ENCODE assay signal across 2 cellular contexts in genomic region chr11:18319914-18320313, GRCh38.
TF ChIP-seq lines count a peak whose summit lies in the region.

No MANE protein-coding gene starts in this region.

TF ChIP-seq in SK-N-SH, 30 proteins besides CTCF, POLR2A, EP300 and RAD21:
- TF ChIP-seq, protein P1, sequence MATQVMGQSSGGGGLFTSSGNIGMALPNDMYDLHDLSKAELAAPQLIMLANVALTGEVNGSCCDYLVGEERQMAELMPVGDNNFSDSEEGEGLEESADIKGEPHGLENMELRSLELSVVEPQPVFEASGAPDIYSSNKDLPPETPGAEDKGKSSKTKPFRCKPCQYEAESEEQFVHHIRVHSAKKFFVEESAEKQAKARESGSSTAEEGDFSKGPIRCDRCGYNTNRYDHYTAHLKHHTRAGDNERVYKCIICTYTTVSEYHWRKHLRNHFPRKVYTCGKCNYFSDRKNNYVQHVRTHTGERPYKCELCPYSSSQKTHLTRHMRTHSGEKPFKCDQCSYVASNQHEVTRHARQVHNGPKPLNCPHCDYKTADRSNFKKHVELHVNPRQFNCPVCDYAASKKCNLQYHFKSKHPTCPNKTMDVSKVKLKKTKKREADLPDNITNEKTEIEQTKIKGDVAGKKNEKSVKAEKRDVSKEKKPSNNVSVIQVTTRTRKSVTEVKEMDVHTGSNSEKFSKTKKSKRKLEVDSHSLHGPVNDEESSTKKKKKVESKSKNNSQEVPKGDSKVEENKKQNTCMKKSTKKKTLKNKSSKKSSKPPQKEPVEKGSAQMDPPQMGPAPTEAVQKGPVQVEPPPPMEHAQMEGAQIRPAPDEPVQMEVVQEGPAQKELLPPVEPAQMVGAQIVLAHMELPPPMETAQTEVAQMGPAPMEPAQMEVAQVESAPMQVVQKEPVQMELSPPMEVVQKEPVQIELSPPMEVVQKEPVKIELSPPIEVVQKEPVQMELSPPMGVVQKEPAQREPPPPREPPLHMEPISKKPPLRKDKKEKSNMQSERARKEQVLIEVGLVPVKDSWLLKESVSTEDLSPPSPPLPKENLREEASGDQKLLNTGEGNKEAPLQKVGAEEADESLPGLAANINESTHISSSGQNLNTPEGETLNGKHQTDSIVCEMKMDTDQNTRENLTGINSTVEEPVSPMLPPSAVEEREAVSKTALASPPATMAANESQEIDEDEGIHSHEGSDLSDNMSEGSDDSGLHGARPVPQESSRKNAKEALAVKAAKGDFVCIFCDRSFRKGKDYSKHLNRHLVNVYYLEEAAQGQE (IDR thresholded peaks at IDR 0.05; ENCODE audit: low read depth, low read length) = no peak
- TF ChIP-seq SMC3 (IDR thresholded peaks at IDR 0.05; ENCODE audit: low read depth, low read length) = no peak
- no peak for TF ChIP-seq EZH2phosphoT487 (IDR thresholded peaks at IDR 0.05; ENCODE audit: borderline replicate concordance, low read depth)
- no peak for TF ChIP-seq RFX5 (IDR thresholded peaks at IDR 0.05; ENCODE audit: low read length)
- TF ChIP-seq CHD2 (IDR thresholded peaks at IDR 0.05; ENCODE audit: low read length, partially characterized antibody) = no peak
- TF ChIP-seq, protein P2, sequence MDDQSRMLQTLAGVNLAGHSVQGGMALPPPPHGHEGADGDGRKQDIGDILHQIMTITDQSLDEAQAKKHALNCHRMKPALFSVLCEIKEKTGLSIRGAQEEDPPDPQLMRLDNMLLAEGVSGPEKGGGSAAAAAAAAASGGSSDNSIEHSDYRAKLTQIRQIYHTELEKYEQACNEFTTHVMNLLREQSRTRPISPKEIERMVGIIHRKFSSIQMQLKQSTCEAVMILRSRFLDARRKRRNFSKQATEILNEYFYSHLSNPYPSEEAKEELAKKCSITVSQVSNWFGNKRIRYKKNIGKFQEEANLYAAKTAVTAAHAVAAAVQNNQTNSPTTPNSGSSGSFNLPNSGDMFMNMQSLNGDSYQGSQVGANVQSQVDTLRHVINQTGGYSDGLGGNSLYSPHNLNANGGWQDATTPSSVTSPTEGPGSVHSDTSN (IDR thresholded peaks at IDR 0.05) = no peak
- no peak for TF ChIP-seq RCOR1 (IDR thresholded peaks at IDR 0.05; ENCODE audit: low read length)
- no peak for TF ChIP-seq SIN3A (IDR thresholded peaks at IDR 0.05; ENCODE audit: borderline replicate concordance, low read depth, low read length)
- no peak for TF ChIP-seq FOSL2 (IDR thresholded peaks at IDR 0.05; ENCODE audit: borderline replicate concordance, low read depth)
- no peak for TF ChIP-seq FOXJ3 (CRISPR knock-in tag; IDR thresholded peaks at IDR 0.05)

TF ChIP-seq in SK-N-SH treated with all-trans-retinoic acid at 6 μM for 48 hours, 23 proteins besides CTCF, POLR2A, EP300 and RAD21:
- no peak for TF ChIP-seq ISL1 (CRISPR knock-in tag; IDR thresholded peaks at IDR 0.05)
- TF ChIP-seq POU6F1 (CRISPR knock-in tag; IDR thresholded peaks at IDR 0.05; ENCODE audit: borderline replicate concordance, low read depth) = no peak
- TF ChIP-seq ESRRG (CRISPR knock-in tag; IDR thresholded peaks at IDR 0.05) = no peak
- no peak for TF ChIP-seq PATZ1 (CRISPR knock-in tag; IDR thresholded peaks at IDR 0.05; ENCODE audit: borderline replicate concordance)
- no peak for TF ChIP-seq ZFP30 (CRISPR knock-in tag; IDR thresholded peaks at IDR 0.05)
- no peak for TF ChIP-seq ZNF70 (CRISPR knock-in tag; IDR thresholded peaks at IDR 0.05)
- no peak for TF ChIP-seq GLIS3 (CRISPR knock-in tag; IDR thresholded peaks at IDR 0.05)
- no peak for TF ChIP-seq TOX (CRISPR knock-in tag; IDR thresholded peaks at IDR 0.05; ENCODE audit: borderline replicate concordance)
TF ChIP-seq in SK-N-SH treated with all-trans-retinoic acid at 6 μM for 48 hours: peak in this region for 0.
